Comparison of ENCODE assay signal across 13 cellular contexts in genomic region chr22:40399661-40400060, GRCh38. TPM values are rescaled to one million over a fixed set of nuclear protein-coding genes. Genes with fewer than 3 reads are reported as not detected.
DNase-seq lines count a peak whose midpoint lies in the region; ATAC-seq, FAIRE-seq and TF ChIP-seq lines count a peak whose summit lies in the region.
"Had no signal": no experiment of that assay in that cellular context is flagged by ENCODE, and none has a peak within 500 bp of the region (broad histone marks: within the 10 kb centered on the region; RNA-seq: fewer than 3 reads in every experiment).

No MANE protein-coding gene starts in this region.

- peak; percentile 19 for ATAC-seq in GM12878
- ATAC-seq in natural killer cell treated with Interleukin-12 subunit alpha and Interleukin-12 subunit beta and Interleukin-15 and Interleukin-18, amount 100 ng/mL, for 72 hours, result no peak

- peak overlapping the region; percentile 85 for H3K4me3 Mint-ChIP-seq in natural killer cell treated with Interleukin-12 subunit alpha and Interleukin-12 subunit beta and Interleukin-15 and Interleukin-18, amount 100 ng/mL, for 72 hours

- intact Hi-C loops in GM12878 (cut with micrococcal nuclease; ENCODE audit: unreplicated experiment), result no loop called here
- intact Hi-C loops in lower leg skin (cut with DNase I; ENCODE audit: low total_unique reads), result no loop called here

- no peaks in the 10 kb centered on the region for H3K79me2 ChIP-seq in GM12878 (ENCODE audit: control insufficient read depth, insufficient read depth, low read length)

- H3K27me3 Mint-ChIP-seq in natural killer cell treated with Interleukin-12 subunit alpha and Interleukin-12 subunit beta and Interleukin-15 and Interleukin-18, amount 100 ng/mL, for 72 hours, result peaks cover 0 to 3% of the 10 kb centered on the region in 2 donors

- no peak for TF ChIP-seq CTCF in GM12878 (IDR thresholded peaks at IDR 0.05 in 2 of 3, conservative IDR thresholded peaks at IDR 0.05 in 1 of 3; ENCODE audit: control insufficient read depth in 2 of 3, extremely low read depth in 1 of 3, insufficient read depth in 1 of 3, low read depth in 3 of 3, low read length in 3 of 3)
- TF ChIP-seq CTCF in lower leg skin (IDR thresholded peaks at IDR 0.05), result no peak

- peaks cover 5 to 11% of the 10 kb centered on the region in 2 experiments for H3K36me3 ChIP-seq in GM12878 (ENCODE audit: control insufficient read depth in 2 of 2, insufficient read depth in 2 of 2, low read length in 1 of 2)

- H3K9me3 Mint-ChIP-seq in natural killer cell treated with Interleukin-12 subunit alpha and Interleukin-12 subunit beta and Interleukin-15 and Interleukin-18, amount 100 ng/mL, for 72 hours, result no peaks in the 10 kb centered on the region

- BruUV-seq in GM12878 (replicated peaks; lab: Mats Ljungman, UMichigan), result no TSS peak

- peaks cover 15% of the 10 kb centered on the region for H3K36me3 Mint-ChIP-seq in natural killer cell treated with Interleukin-12 subunit alpha and Interleukin-12 subunit beta and Interleukin-15 and Interleukin-18, amount 100 ng/mL, for 72 hours

- TF ChIP-seq POLR2A in GM12878 (IDR thresholded peaks at IDR 0.05; ENCODE audit: low read depth, low read length), result no peak
- no peak for TF ChIP-seq POLR2A in lower leg skin (IDR thresholded peaks at IDR 0.05)

- no peak overlapping the region for H2AFZ ChIP-seq in GM12878 (ENCODE audit: control insufficient read depth, low read depth, low read length)

- POLR2A ChIA-PET in GM12878 (lab: Charles Lee), result interaction anchor here (1.2 kb wide), 1 partner anchor 16 kb away, joined by 5 read pairs; no protein-coding TSS in a partner anchor

- H3K9ac ChIP-seq in GM12878 (ENCODE audit: control insufficient read depth, insufficient read depth, low read length), result no peak overlapping the region

- DNase-seq in DMS 273 (lab: John Stamatoyannopoulos, UW; ENCODE audit: unreplicated experiment), result peak; percentile 20
- DNase-seq in DMS 273 treated with DMSO at 0.1 percent for 48 hours (lab: John Stamatoyannopoulos, UW), result no peak
- DNase-seq in HT-29 (ENCODE audit: low spot score), result peak; percentile 14
- DNase-seq in GM12878 (ENCODE audit: low read depth, low spot score), result no peak
- DNase-seq in natural killer cell treated with Interleukin-12 subunit alpha and Interleukin-12 subunit beta and Interleukin-15 and Interleukin-18, amount 100 ng/mL, for 72 hours (ENCODE audit: low spot score), result no peak
- no peak for DNase-seq in lower leg skin (ENCODE audit: low spot score in 2 of 2)
- DNase-seq in DMS53 treated with DMSO at 0.1 percent for 48 hours (lab: John Stamatoyannopoulos, UW; ENCODE audit: unreplicated experiment), result no peak
- DNase-seq in AG08395 (ENCODE audit: low spot score), result no peak
- DNase-seq: NCI-H1436 had no signal

- CTCF ChIA-PET in GM12878 (lab: Yijun Ruan, JAX), result interaction anchor here (0.6 to 3.2 kb wide), 15 partner anchors 9 to 499 kb away, joined by 3 to 19 read pairs (median 4); no protein-coding TSS in a partner anchor

- no peak for TF ChIP-seq RAD21 in GM12878 (IDR thresholded peaks at IDR 0.05; ENCODE audit: insufficient read depth, low read depth, low read length)

- peaks cover 38% of the 10 kb centered on the region for H3K4me1 ChIP-seq in GM12878 (ENCODE audit: control insufficient read depth, insufficient read depth, low read length)
- H3K4me1 ChIP-seq: HAP-1 had no signal

- H4K20me1 ChIP-seq in GM12878 (ENCODE audit: control insufficient read depth, insufficient read depth), result peaks cover 2% of the 10 kb centered on the region; the same call in 1 of the 2 replicates

- in situ Hi-C loops in GM12878 (cut with MboI), result no loop called here

- WGBS in GM12878 (ENCODE audit: insufficient coverage, insufficient replicate concordance, low lambda C conversion rate, missing lambda C conversion rate), result 35% methylated on average over 2 of the region's 2 CpGs
- 66 to 79% methylated on average over 2 of the region's 2 CpGs for WGBS in lower leg skin, 2 donors

- RAD21 ChIA-PET in GM12878 (lab: Charles Lee; ENCODE audit: unreplicated experiment), result interaction anchor here (0.6 to 1.9 kb wide), 6 partner anchors 12 to 36 kb away, joined by 3 to 7 read pairs (median 4); partner anchors contain the start of gene SGSM3

- H3K27ac ChIP-seq in GM12878 (ENCODE audit: control insufficient read depth, insufficient read depth), result peak overlapping the region; percentile 24
- H3K27ac ChIP-seq: SK-N-MC had no signal

- H3K27me3 ChIP-seq in GM12878 (replicated peaks in 1 of 2; ENCODE audit: control insufficient read depth in 2 of 2, insufficient read depth in 2 of 2, low read length in 1 of 2), result no peaks in the 10 kb centered on the region
- H3K27me3 ChIP-seq: transverse colon had no signal

- H3K4me1 Mint-ChIP-seq in natural killer cell treated with Interleukin-12 subunit alpha and Interleukin-12 subunit beta and Interleukin-15 and Interleukin-18, amount 100 ng/mL, for 72 hours (ENCODE audit: low read depth in 2 of 2), result peaks cover 53 to 55% of the 10 kb centered on the region in 2 donors

- no peak for TF ChIP-seq EP300 in GM12878 (IDR thresholded peaks at IDR 0.05; ENCODE audit: borderline replicate concordance in 1 of 2, control insufficient read depth in 1 of 2, low read depth in 2 of 2, low read length in 2 of 2)

- H3K4me2 ChIP-seq in GM12878 (ENCODE audit: control insufficient read depth, insufficient read depth), result no peak overlapping the region; the same call in none of the 2 replicates

- FAIRE-seq in GM12878 (lab: Jason Lieb, UNC), result no peak
- FAIRE-seq: A204.1 had no signal

- H3K9me3 ChIP-seq in GM12878 (replicated peaks; ENCODE audit: control insufficient read depth, insufficient read depth, low read length), result no peaks in the 10 kb centered on the region
- H3K9me3 ChIP-seq: HAP-1, transverse colon had no signal

- SMC1A ChIA-PET in GM12878 (lab: Charles Lee; ENCODE audit: uncharacterized antibody, unreplicated experiment), result interaction anchor here (0.8 to 2.9 kb wide), 11 partner anchors 10 to 246 kb away, joined by 3 to 25 read pairs (median 7); partner anchors contain the start of gene SGSM3

- H3K4me3 ChIP-seq in GM12878 (no peak overlapping the region), lower leg skin (ENCODE audit: low read depth, poor library complexity, severe bottlenecking) (no peak overlapping the region)
- H3K4me3 ChIP-seq: HAP-1, SK-N-MC, transverse colon had no signal

- H3K27ac Mint-ChIP-seq in natural killer cell treated with Interleukin-12 subunit alpha and Interleukin-12 subunit beta and Interleukin-15 and Interleukin-18, amount 100 ng/mL, for 72 hours, result peak overlapping the region; percentile 63 to 83

TF ChIP-seq in GM12878, 131 proteins besides CTCF, POLR2A, EP300 and RAD21 (continues in another document):
- TF ChIP-seq ESRRA (IDR thresholded peaks at IDR 0.05; ENCODE audit: low read length), result no peak
- TF ChIP-seq SUZ12 (IDR thresholded peaks at IDR 0.05; ENCODE audit: unreplicated experiment), result no peak
- no peak for TF ChIP-seq RELA (IDR thresholded peaks at IDR 0.05; ENCODE audit: borderline replicate concordance, partially characterized antibody)

RNA-seq across cellular contexts. Expression of gene SGSM3, which starts 29.3 kb away (rescaled TPM):
- 136 TPM in 2 replicates for total RNA-seq in HT-29 (2014; rRNA removed; shearing (Covaris generic))
- 91.8 and 98.1 TPM in 2 replicates for total RNA-seq in GM12878 (2013; cell fraction: nucleolus; rRNA removed)
- total RNA-seq in GM12878 (2014; rRNA removed) (54.2 and 55.3 TPM in 2 replicates), GM12878 (2014; rRNA removed; fragmentation: Illumina TruSeq; extraction: Trizol) (20.6 and 23.6 TPM in 2 replicates), GM12878 (2021) (68.9 and 72.9 TPM in 2 replicates), lower leg skin (10 to 100 TPM; 42.7 to 67.9 (median 57.7) TPM)
- 31.9 TPM for polyA plus RNA-seq in GM12878 (2011; ENCODE audit: low read depth)
- polyA plus RNA-seq in GM12878 (2011; rRNA removed) (21.2 and 38.4 TPM in 2 replicates), GM12878 (2014; fragmentation: Illumina TruSeq; extraction: Trizol) (5.9 and 18.4 TPM in 2 replicates), GM12878 (2014; fragmentation: Nextera tagmentation; extraction: Ambion mirVana) (1 to 10 TPM; 1.9 to 7.4 TPM), GM12878 (2014; rRNA removed) (90.0 and 95.6 TPM in 2 replicates), GM12878 (2016; fragmentation: Nextera tagmentation; extraction: Ambion mirVana) (10 to 100 TPM; 61.7 to 65.4 TPM)
- polyA plus RNA-seq in GM12878 (2011; cell fraction: cytosol; rRNA removed), result 35.1 and 59.7 TPM in 2 replicates
- polyA plus RNA-seq in GM12878 (2011; cell fraction: nucleus; rRNA removed), result 531 and 554 TPM in 2 replicates
- 61.2 and 72.9 TPM in 2 replicates for polyA plus RNA-seq in GM12878 (2012)
- polyA minus RNA-seq in GM12878 (2011; rRNA and poly(A)+ RNA removed), result 16.1 and 27.2 TPM in 2 replicates
- 11.9 and 13.0 TPM in 2 replicates for polyA minus RNA-seq in GM12878 (2011; cell fraction: cytosol; rRNA and poly(A)+ RNA removed)
- 49.9 and 64.8 TPM in 2 replicates for polyA minus RNA-seq in GM12878 (2011; cell fraction: nucleus; rRNA and poly(A)+ RNA removed)
- 10 to 100 TPM; 59.2 to 74.7 TPM for total RNA-seq in natural killer cell treated with Interleukin-12 subunit alpha and Interleukin-12 subunit beta and Interleukin-15 and Interleukin-18, amount 100 ng/mL, for 72 hours

RNA-seq across cellular contexts. Expression of gene ADSL, which starts 53.4 kb away (rescaled TPM):
- total RNA-seq in HT-29 (2014; rRNA removed; shearing (Covaris generic)), result 61.3 and 62.4 TPM in 2 replicates
- total RNA-seq in GM12878 (2013; cell fraction: nucleolus; rRNA removed), result 97.8 and 105 TPM in 2 replicates
- total RNA-seq in GM12878 (2014; rRNA removed), result 141 and 144 TPM in 2 replicates
- total RNA-seq in GM12878 (2014; rRNA removed; fragmentation: Illumina TruSeq; extraction: Trizol), result 124 and 126 TPM in 2 replicates
- total RNA-seq in GM12878 (2021), result 132 and 133 TPM in 2 replicates
- 75.9 TPM for polyA plus RNA-seq in GM12878 (2011; ENCODE audit: low read depth)
- 126 and 139 TPM in 2 replicates for polyA plus RNA-seq in GM12878 (2011; rRNA removed)
- polyA plus RNA-seq in GM12878 (2011; cell fraction: cytosol; rRNA removed), result 143 and 151 TPM in 2 replicates
- 104 TPM in 2 replicates for polyA plus RNA-seq in GM12878 (2011; cell fraction: nucleus; rRNA removed)
- 79.8 and 95.5 TPM in 2 replicates for polyA plus RNA-seq in GM12878 (2012)
- 127 and 132 TPM in 2 replicates for polyA plus RNA-seq in GM12878 (2014; fragmentation: Illumina TruSeq; extraction: Trizol)
- 100 to 1,000 TPM; 230 to 313 TPM for polyA plus RNA-seq in GM12878 (2014; fragmentation: Nextera tagmentation; extraction: Ambion mirVana)
- polyA plus RNA-seq in GM12878 (2014; rRNA removed), result 128 and 144 TPM in 2 replicates
- 100 to 1,000 TPM; 182 to 192 TPM for polyA plus RNA-seq in GM12878 (2016; fragmentation: Nextera tagmentation; extraction: Ambion mirVana)
- 163 and 188 TPM in 2 replicates for polyA minus RNA-seq in GM12878 (2011; rRNA and poly(A)+ RNA removed)
- polyA minus RNA-seq in GM12878 (2011; cell fraction: cytosol; rRNA and poly(A)+ RNA removed), result 27.4 and 42.8 TPM in 2 replicates
- 28.3 and 41.4 TPM in 2 replicates for polyA minus RNA-seq in GM12878 (2011; cell fraction: nucleus; rRNA and poly(A)+ RNA removed)
- total RNA-seq in natural killer cell treated with Interleukin-12 subunit alpha and Interleukin-12 subunit beta and Interleukin-15 and Interleukin-18, amount 100 ng/mL, for 72 hours, result 100 to 1,000 TPM in 1 of 2 donors, 10 to 100 TPM in 1; 87.1 to 103 TPM
- 10 to 100 TPM; 26.7 to 49.0 (median 36.6) TPM for total RNA-seq in lower leg skin

Comparison
In these comparisons a context has a peak if more than half of its experiments do, and no peak if none do; other contexts are left out.
1. DNase-seq: peak in DMS 273 (single experiment) and HT-29 (single experiment); none in DMS 273 treated with DMSO at 0.1 percent for 48 hours (single experiment), GM12878 (single experiment), natural killer cell treated with Interleukin-12 subunit alpha and Interleukin-12 subunit beta and Interleukin-15 and Interleukin-18, amount 100 ng/mL, for 72 hours (single experiment), lower leg skin (0 of 2), DMS53 treated with DMSO at 0.1 percent for 48 hours (single experiment) and AG08395 (single experiment).